ENCODE assay signal across 2 cellular contexts in the genomic region with DNA sequence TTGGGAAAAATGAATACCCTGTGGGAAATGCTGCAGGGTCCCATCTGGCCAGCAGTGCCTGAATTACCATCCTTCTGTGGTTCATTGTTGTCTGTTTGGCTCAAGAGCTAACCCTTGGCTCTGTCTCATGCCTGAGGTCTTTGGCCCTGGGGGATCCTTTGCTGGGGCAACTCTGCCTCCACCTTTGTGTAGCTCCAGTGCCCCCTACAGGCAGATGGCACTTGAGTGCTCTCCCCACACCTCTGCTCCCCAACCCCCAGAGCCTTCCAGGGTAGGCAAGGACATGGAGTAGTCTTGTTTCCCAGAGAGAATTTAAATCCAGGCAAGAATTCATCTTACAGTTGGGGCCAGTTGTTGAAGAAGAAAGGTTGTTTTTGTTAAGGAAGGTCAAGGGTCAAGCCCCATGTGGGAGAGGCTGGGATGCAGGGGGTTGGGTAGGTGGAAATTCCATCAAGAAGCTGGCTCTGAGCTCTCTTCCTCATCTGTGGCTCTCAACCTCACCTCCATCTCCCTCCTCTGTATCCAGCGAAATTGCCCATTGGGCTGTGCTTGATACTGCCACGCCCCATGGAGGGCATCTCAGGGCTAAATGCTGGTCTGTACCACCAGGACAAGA.
A peak's percentile ranks its signal among the peaks of the same experiment; 100 is the strongest.
TF ChIP-seq lines count a peak whose summit lies in the region.

No MANE protein-coding gene starts in this region.

TF ChIP-seq in K562, 482 proteins besides CTCF, POLR2A, EP300 and RAD21:
- TF ChIP-seq CHD1 (IDR thresholded peaks at IDR 0.05; ENCODE audit: low read length) = no peak
- TF ChIP-seq SETDB1 (IDR thresholded peaks at IDR 0.05; ENCODE audit: low read length) = no peak
- TF ChIP-seq SMC3 (conservative IDR thresholded peaks at IDR 0.05; ENCODE audit: insufficient read depth, low read depth, low read length) = peak; percentile 71
- TF ChIP-seq NR2C1 (IDR thresholded peaks at IDR 0.05) = peak; percentile 39; the same call in 1 of the 2 replicates
- TF ChIP-seq NR2C1 (tag; IDR thresholded peaks at IDR 0.05) = 0 out of 2 replicates have a peak, but pooled peaks have one; percentile 35
- no peak for TF ChIP-seq KLF1 (tag; IDR thresholded peaks at IDR 0.05)
- TF ChIP-seq PML (IDR thresholded peaks at IDR 0.05; ENCODE audit: low read length) = no peak
- TF ChIP-seq CCAR2 (IDR thresholded peaks at IDR 0.05; ENCODE audit: low read depth, low read length) = no peak
- TF ChIP-seq KLF16 (IDR thresholded peaks at IDR 0.05) = 0 out of 2 replicates have a peak, but pooled peaks have one; percentile 18
- TF ChIP-seq TRIM28 (IDR thresholded peaks at IDR 0.05) = no peak
- peak; percentile 66; the same call in 1 of the 2 replicates for TF ChIP-seq STAG1 (CRISPR knock-in tag; IDR thresholded peaks at IDR 0.05; ENCODE audit: borderline replicate concordance)

TF ChIP-seq in HepG2, 621 proteins besides CTCF, POLR2A, EP300 and RAD21:
- TF ChIP-seq KDM2A (CRISPR knock-in tag; IDR thresholded peaks at IDR 0.05; ENCODE audit: borderline replicate concordance, low read depth) (0 out of 2 replicates have a peak, but pooled peaks have one; percentile 18), SMC3 (IDR thresholded peaks at IDR 0.05; ENCODE audit: low read length) (peak; percentile 59), MAZ (IDR thresholded peaks at IDR 0.05; ENCODE audit: borderline replicate concordance, low read depth, low read length) (0 out of 2 replicates have a peak, but pooled peaks have one; percentile 27), MAZ (CRISPR knock-in tag; IDR thresholded peaks at IDR 0.05; ENCODE audit: low read depth) (no peak), SCMH1 (CRISPR knock-in tag; IDR thresholded peaks at IDR 0.05; ENCODE audit: borderline replicate concordance) (no peak), STAG1 (CRISPR knock-in tag; IDR thresholded peaks at IDR 0.05) (peak; percentile 91), XRCC5 (optimal IDR thresholded peaks at IDR 0.05; ENCODE audit: low read length) (peak; percentile 17), CBX5 (CRISPR knock-in tag; IDR thresholded peaks at IDR 0.05; ENCODE audit: borderline replicate concordance) (0 out of 2 replicates have a peak, but pooled peaks have one; percentile 19), HOXA5 (CRISPR knock-in tag; IDR thresholded peaks at IDR 0.05) (0 out of 2 replicates have a peak, but pooled peaks have one; percentile 33)
- TF ChIP-seq, protein P1, sequence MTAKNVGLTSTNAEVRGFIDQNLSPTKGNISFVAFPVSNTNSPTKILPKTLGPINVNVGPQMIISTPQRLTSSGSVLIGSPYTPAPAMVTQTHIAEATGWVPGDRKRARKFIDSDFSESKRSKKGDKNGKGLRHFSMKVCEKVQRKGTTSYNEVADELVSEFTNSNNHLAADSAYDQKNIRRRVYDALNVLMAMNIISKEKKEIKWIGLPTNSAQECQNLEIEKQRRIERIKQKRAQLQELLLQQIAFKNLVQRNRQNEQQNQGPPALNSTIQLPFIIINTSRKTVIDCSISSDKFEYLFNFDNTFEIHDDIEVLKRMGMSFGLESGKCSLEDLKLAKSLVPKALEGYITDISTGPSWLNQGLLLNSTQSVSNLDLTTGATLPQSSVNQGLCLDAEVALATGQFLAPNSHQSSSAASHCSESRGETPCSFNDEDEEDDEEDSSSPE (CRISPR knock-in tag; IDR thresholded peaks at IDR 0.05) = no peak
- TF ChIP-seq, protein P2, sequence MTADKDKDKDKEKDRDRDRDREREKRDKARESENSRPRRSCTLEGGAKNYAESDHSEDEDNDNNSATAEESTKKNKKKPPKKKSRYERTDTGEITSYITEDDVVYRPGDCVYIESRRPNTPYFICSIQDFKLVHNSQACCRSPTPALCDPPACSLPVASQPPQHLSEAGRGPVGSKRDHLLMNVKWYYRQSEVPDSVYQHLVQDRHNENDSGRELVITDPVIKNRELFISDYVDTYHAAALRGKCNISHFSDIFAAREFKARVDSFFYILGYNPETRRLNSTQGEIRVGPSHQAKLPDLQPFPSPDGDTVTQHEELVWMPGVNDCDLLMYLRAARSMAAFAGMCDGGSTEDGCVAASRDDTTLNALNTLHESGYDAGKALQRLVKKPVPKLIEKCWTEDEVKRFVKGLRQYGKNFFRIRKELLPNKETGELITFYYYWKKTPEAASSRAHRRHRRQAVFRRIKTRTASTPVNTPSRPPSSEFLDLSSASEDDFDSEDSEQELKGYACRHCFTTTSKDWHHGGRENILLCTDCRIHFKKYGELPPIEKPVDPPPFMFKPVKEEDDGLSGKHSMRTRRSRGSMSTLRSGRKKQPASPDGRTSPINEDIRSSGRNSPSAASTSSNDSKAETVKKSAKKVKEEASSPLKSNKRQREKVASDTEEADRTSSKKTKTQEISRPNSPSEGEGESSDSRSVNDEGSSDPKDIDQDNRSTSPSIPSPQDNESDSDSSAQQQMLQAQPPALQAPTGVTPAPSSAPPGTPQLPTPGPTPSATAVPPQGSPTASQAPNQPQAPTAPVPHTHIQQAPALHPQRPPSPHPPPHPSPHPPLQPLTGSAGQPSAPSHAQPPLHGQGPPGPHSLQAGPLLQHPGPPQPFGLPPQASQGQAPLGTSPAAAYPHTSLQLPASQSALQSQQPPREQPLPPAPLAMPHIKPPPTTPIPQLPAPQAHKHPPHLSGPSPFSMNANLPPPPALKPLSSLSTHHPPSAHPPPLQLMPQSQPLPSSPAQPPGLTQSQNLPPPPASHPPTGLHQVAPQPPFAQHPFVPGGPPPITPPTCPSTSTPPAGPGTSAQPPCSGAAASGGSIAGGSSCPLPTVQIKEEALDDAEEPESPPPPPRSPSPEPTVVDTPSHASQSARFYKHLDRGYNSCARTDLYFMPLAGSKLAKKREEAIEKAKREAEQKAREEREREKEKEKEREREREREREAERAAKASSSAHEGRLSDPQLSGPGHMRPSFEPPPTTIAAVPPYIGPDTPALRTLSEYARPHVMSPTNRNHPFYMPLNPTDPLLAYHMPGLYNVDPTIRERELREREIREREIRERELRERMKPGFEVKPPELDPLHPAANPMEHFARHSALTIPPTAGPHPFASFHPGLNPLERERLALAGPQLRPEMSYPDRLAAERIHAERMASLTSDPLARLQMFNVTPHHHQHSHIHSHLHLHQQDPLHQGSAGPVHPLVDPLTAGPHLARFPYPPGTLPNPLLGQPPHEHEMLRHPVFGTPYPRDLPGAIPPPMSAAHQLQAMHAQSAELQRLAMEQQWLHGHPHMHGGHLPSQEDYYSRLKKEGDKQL (CRISPR knock-in tag; IDR thresholded peaks at IDR 0.05; ENCODE audit: low read depth) = no peak
- TF ChIP-seq, protein P3, sequence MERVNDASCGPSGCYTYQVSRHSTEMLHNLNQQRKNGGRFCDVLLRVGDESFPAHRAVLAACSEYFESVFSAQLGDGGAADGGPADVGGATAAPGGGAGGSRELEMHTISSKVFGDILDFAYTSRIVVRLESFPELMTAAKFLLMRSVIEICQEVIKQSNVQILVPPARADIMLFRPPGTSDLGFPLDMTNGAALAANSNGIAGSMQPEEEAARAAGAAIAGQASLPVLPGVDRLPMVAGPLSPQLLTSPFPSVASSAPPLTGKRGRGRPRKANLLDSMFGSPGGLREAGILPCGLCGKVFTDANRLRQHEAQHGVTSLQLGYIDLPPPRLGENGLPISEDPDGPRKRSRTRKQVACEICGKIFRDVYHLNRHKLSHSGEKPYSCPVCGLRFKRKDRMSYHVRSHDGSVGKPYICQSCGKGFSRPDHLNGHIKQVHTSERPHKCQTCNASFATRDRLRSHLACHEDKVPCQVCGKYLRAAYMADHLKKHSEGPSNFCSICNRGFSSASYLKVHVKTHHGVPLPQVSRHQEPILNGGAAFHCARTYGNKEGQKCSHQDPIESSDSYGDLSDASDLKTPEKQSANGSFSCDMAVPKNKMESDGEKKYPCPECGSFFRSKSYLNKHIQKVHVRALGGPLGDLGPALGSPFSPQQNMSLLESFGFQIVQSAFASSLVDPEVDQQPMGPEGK (CRISPR knock-in tag; IDR thresholded peaks at IDR 0.05) = 0 out of 2 replicates have a peak, but pooled peaks have one; percentile 29
